25 cellular contexts compared by ENCODE assay signal in genomic region chr13:102374726-102375125, GRCh38.
"Had no signal": no experiment of that assay in that cellular context is flagged by ENCODE, and none has a peak within 500 bp of the region (broad histone marks: within the 10 kb centered on the region; RNA-seq: fewer than 3 reads in every experiment).

No MANE protein-coding gene starts in this region.

- H2AFZ ChIP-seq: neural progenitor cell, parathyroid adenoma had no signal

- H3K4me3 ChIP-seq: neural progenitor cell, ovary, psoas muscle, right lobe of liver, sigmoid colon, stomach, thoracic aorta, thyroid gland, tibial nerve, upper lobe of left lung, vagina had no signal

- FAIRE-seq: small intestine, urothelium cell line had no signal

- H3K4me1 ChIP-seq: parathyroid adenoma, psoas muscle, right lobe of liver, sigmoid colon, stomach, thyroid gland, tibial nerve, upper lobe of left lung, vagina had no signal

- H3K27me3 ChIP-seq: neural progenitor cell, ovary, right lobe of liver, sigmoid colon, stomach, thyroid gland, tibial nerve, upper lobe of left lung, vagina had no signal

- H3K36me3 ChIP-seq: neural progenitor cell, ovary, right lobe of liver, sigmoid colon, stomach, thoracic aorta, thyroid gland, tibial nerve, upper lobe of left lung, vagina had no signal

- H3K9me3 ChIP-seq: ovary, psoas muscle, right lobe of liver, sigmoid colon, stomach, thoracic aorta, thyroid gland, tibial nerve, upper lobe of left lung, vagina had no signal

- H3K27ac ChIP-seq: neural progenitor cell, ovary, parathyroid adenoma, psoas muscle, right lobe of liver, sigmoid colon, stomach, thoracic aorta, thyroid gland, tibial nerve, upper lobe of left lung, vagina had no signal

- DNase-seq: occipital lobe; ovary; posterior cingulate gyrus; psoas muscle; right cardiac atrium; right lobe of liver; sigmoid colon; small intestine; stimulated activated CD4-positive, alpha-beta T cell treated with anti-CD3 and anti-CD28 coated beads, Interleukin-15, amount 100 ng/mL, for 24 hours; stimulated activated CD4-positive, alpha-beta T cell treated with anti-CD3 and anti-CD28 coated beads, Interleukin-2, amount 100 ng/mL, for 24 hours; stimulated activated CD4-positive, alpha-beta T cell treated with anti-CD3 and anti-CD28 coated beads, Interleukin-2, amount 100 ng/mL, for 48 hours; stimulated activated CD4-positive, alpha-beta T cell treated with anti-CD3 and anti-CD28 coated beads, Interleukin-4, amount 100 ng/mL, for 24 hours; stimulated activated naive B cell treated with anti-CD40 and anti-IgM and Interleukin-4, amounts not matched to agents 10 μg/mL and 1 μg/mL and 100 μg/mL, for 72 hours; stimulated activated naive CD4-positive, alpha-beta T cell treated with Interleukin-2 at 50 U/mL for 16 hours; stomach; thyroid gland; trophoblast cell; upper lobe of left lung had no signal

- H3K79me2 ChIP-seq: parathyroid adenoma had no signal

- ATAC-seq: psoas muscle; right cardiac atrium; stimulated activated effector memory CD8-positive, alpha-beta T cell treated with anti-CD3 and anti-CD28 coated beads, Interleukin-12 subunit alpha, Interleukin-12 subunit beta, amount 100 ng/mL, for 72 hours; stimulated activated naive B cell treated with anti-CD40 and anti-IgM and Interleukin-4, amounts not matched to agents 10 μg/mL and 1 μg/mL and 100 μg/mL, for 72 hours had no signal

- H3K9ac ChIP-seq: neural progenitor cell, parathyroid adenoma had no signal

- H3K4me2 ChIP-seq: neural progenitor cell had no signal
